In genomic region chr3:49248301-49248797, GRCh38 we compare ENCODE assay signal across 8 cellular contexts. TPM values are rescaled to one million over a fixed set of nuclear protein-coding genes. Genes with fewer than 3 reads are reported as not detected.
DNase-seq lines count a peak whose midpoint lies in the region; ATAC-seq, FAIRE-seq and TF ChIP-seq lines count a peak whose summit lies in the region.
"Not testable (repeated sequence)": the region's sequence is repeated elsewhere in the genome, so short reads cannot be mapped to it uniquely, and the experiment has no call there.

No MANE protein-coding gene starts in this region.

- H3K27ac ChIP-seq in ACC112 (ENCODE audit: low read depth, low read length) (peak overlapping the region; percentile 46; the same call in 1 of the 2 replicates), KMS-11 (peak overlapping the region; percentile 35; the same call in 1 of the 2 replicates), gastroesophageal sphincter (peak overlapping the region in 3 of 4 donors; percentile 54 to 70 (median 66)), left lung (peak overlapping the region; percentile 65 to 91), osteoblast (ENCODE audit: low read depth, low read length) (peak overlapping the region; percentile 33), stomach (peak overlapping the region in 3 of 5 donors; percentile 33 to 71 (median 59))

- H3K79me2 ChIP-seq in ACC112 (ENCODE audit: control insufficient read depth, insufficient read depth, low read length, unreplicated experiment); KMS-11 (ENCODE audit: insufficient read depth, low read depth); osteoblast (ENCODE audit: insufficient read depth, low read length): not testable (repeated sequence)

- TF ChIP-seq EP300 in gastroesophageal sphincter (IDR thresholded peaks at IDR 0.05); stomach (IDR thresholded peaks at IDR 0.05): not testable (repeated sequence)

- H3K9ac ChIP-seq in KMS-11, result not testable (repeated sequence)

- peak; percentile 54 for DNase-seq in SIG-M5 (lab: John Stamatoyannopoulos, UW)
- DNase-seq in bronchial epithelial cell (ENCODE audit: low read depth), result peak; percentile 39
- DNase-seq in left lung, result peak in 1 of 2 donors; percentile 55
- not testable (repeated sequence) for DNase-seq in osteoblast (ENCODE audit: insufficient read length, low spot score, missing footprints); stomach

- not testable (repeated sequence) for H3K9me3 ChIP-seq in gastroesophageal sphincter; left lung; osteoblast (ENCODE audit: low read depth, low read length); stomach

- not testable (repeated sequence) for H3K27me3 ChIP-seq in ACC112 (ENCODE audit: insufficient read depth, low read length); KMS-11 (ENCODE audit: insufficient read depth, low read depth); bronchial epithelial cell (ENCODE audit: control insufficient read depth, insufficient read depth, low read length); gastroesophageal sphincter; left lung; osteoblast (ENCODE audit: insufficient read depth, low read length); stomach

- H4K20me1 ChIP-seq in KMS-11 (ENCODE audit: insufficient read depth); osteoblast (ENCODE audit: insufficient read depth, low read length): not testable (repeated sequence)

- not testable (repeated sequence) for H3K4me3 ChIP-seq in ACC112 (ENCODE audit: low read depth, low read length); KMS-11 (IDR thresholded peaks at IDR 0.05; ENCODE audit: insufficient read depth, low read depth, low read length); bronchial epithelial cell (ENCODE audit: low read depth, low read length); gastroesophageal sphincter; left lung; osteoblast (ENCODE audit: insufficient read depth, low read length); stomach

- TF ChIP-seq POLR2A in gastroesophageal sphincter (IDR thresholded peaks at IDR 0.05); stomach (IDR thresholded peaks at IDR 0.05): not testable (repeated sequence)

- WGBS in gastroesophageal sphincter (ENCODE audit: low coverage in 1 of 2), 2 donors, result 86 to 90% methylated on average over 2 to 7 of the region's 7 CpGs
- 78 to 90% (median 87%) methylated on average over 7 of the region's 7 CpGs for WGBS in stomach, 5 donors

- intact Hi-C loops in left lung (cut with DNase I); stomach (cut with DNase I; ENCODE audit: low total_unique reads): not testable (repeated sequence)

- not testable (repeated sequence) for H3K4me1 ChIP-seq in ACC112 (ENCODE audit: control insufficient read depth, insufficient read depth, low read length, unreplicated experiment); osteoblast (ENCODE audit: insufficient read depth, low read length)
- peaks cover 25% of the 10 kb centered on the region for H3K4me1 ChIP-seq in KMS-11 (ENCODE audit: low read depth, poor library complexity, severe bottlenecking)
- H3K4me1 ChIP-seq in gastroesophageal sphincter, result peaks cover 0 to 27% (median 5%) of the 10 kb centered on the region in 3 donors
- H3K4me1 ChIP-seq in left lung, result peaks cover 0 to 29% of the 10 kb centered on the region in 2 donors
- H3K4me1 ChIP-seq in stomach, result peaks cover 0 to 18% (median 4%) of the 10 kb centered on the region in 4 donors

- TF ChIP-seq CTCF in KMS-11 (conservative IDR thresholded peaks at IDR 0.05; ENCODE audit: low read depth, low read length); bronchial epithelial cell (IDR thresholded peaks at IDR 0.05; ENCODE audit: insufficient read depth, low read length, severe bottlenecking); gastroesophageal sphincter (IDR thresholded peaks at IDR 0.05); left lung (IDR thresholded peaks at IDR 0.05); osteoblast (IDR thresholded peaks at IDR 0.05; ENCODE audit: extremely low read depth, low read depth, low read length); stomach (IDR thresholded peaks at IDR 0.05): not testable (repeated sequence)

- not testable (repeated sequence) for H2AFZ ChIP-seq in ACC112 (ENCODE audit: low read length, unreplicated experiment); osteoblast (ENCODE audit: low read length)
- peak overlapping the region; percentile 18; the same call in 1 of the 2 replicates for H2AFZ ChIP-seq in KMS-11 (ENCODE audit: low read depth)

- H3K36me3 ChIP-seq in ACC112 (ENCODE audit: insufficient read depth, low read length); KMS-11 (ENCODE audit: insufficient read depth); bronchial epithelial cell (ENCODE audit: control insufficient read depth, insufficient read depth, low read length); gastroesophageal sphincter; left lung; osteoblast (ENCODE audit: insufficient read depth, low read length); stomach: not testable (repeated sequence)

- not testable (repeated sequence) for H3K4me2 ChIP-seq in KMS-11; osteoblast (ENCODE audit: insufficient read depth, low read length)

- FAIRE-seq in bronchial epithelial cell (lab: Jason Lieb, UNC), result not testable (repeated sequence)

- ATAC-seq in gastroesophageal sphincter, result peak; percentile 50
- peak; percentile 63 for ATAC-seq in left lung

RNA-seq across cellular contexts. Expression of gene C3orf62, which starts 28.7 kb away (rescaled TPM):
- total RNA-seq in bronchial epithelial cell (0.79 and 1.8 TPM in 2 replicates), gastroesophageal sphincter (10 to 100 TPM in 1 of 4 donors, 1 to 10 TPM in 3; 3.5 to 14.9 (median 4.2) TPM), left lung (1 to 10 TPM; 4.2 to 9.8 TPM), osteoblast (1.8 and 3.6 TPM in 2 replicates), stomach (10 to 100 TPM in 1 of 5 donors, 1 to 10 TPM in 4; 2.7 to 32.7 (median 3.9) TPM)
- polyA plus RNA-seq in stomach, result 1 to 10 TPM; 1.7 to 7.6 (median 2.5) TPM
